1 cellular context compared by ENCODE assay signal in genomic region chr1:3533051-3534048, GRCh38.
TF ChIP-seq lines count a peak whose summit lies in the region.

No MANE protein-coding gene starts in this region.

TF ChIP-seq in K562, 482 proteins besides CTCF, POLR2A, EP300 and RAD21 (continued from another document and continues in another):
- TF ChIP-seq BCLAF1 (IDR thresholded peaks at IDR 0.05; ENCODE audit: borderline replicate concordance in 1 of 2, control insufficient read depth in 1 of 2, low read depth in 2 of 2, low read length in 1 of 2), result no peak
- TF ChIP-seq KLF13 (tag; IDR thresholded peaks at IDR 0.05; ENCODE audit: borderline replicate concordance, low read depth), result no peak
- no peak for TF ChIP-seq SMAD2 (IDR thresholded peaks at IDR 0.05; ENCODE audit: low read depth, low read length)
- TF ChIP-seq MED1 (CRISPR knock-in tag; IDR thresholded peaks at IDR 0.05; ENCODE audit: borderline replicate concordance), result no peak
- TF ChIP-seq SP2 (IDR thresholded peaks at IDR 0.05; ENCODE audit: extremely low read depth, low read depth, low read length, poor library complexity, severe bottlenecking), result no peak
- TF ChIP-seq SMAD4 (CRISPR knock-in tag; conservative IDR thresholded peaks at IDR 0.05), result no peak
- no peak for TF ChIP-seq ZNF124 (CRISPR knock-in tag; IDR thresholded peaks at IDR 0.05)
- TF ChIP-seq MAZ (CRISPR knock-in tag; conservative IDR thresholded peaks at IDR 0.05 in 1 of 2, IDR thresholded peaks at IDR 0.05 in 1 of 2), result no peak
- TF ChIP-seq BCL6 (CRISPR knock-in tag; IDR thresholded peaks at IDR 0.05), result no peak
- no peak for TF ChIP-seq RNF219 (CRISPR knock-in tag; IDR thresholded peaks at IDR 0.05)
- no peak for TF ChIP-seq POLR2AphosphoS2 (IDR thresholded peaks at IDR 0.05; ENCODE audit: low read length)
- no peak for TF ChIP-seq ZC3H4 (CRISPR knock-in tag; IDR thresholded peaks at IDR 0.05; ENCODE audit: borderline replicate concordance)
- TF ChIP-seq FOS (IDR thresholded peaks at IDR 0.05; ENCODE audit: extremely low read depth, insufficient read length), result no peak
- no peak for TF ChIP-seq STAT6 (CRISPR knock-in tag; IDR thresholded peaks at IDR 0.05)
- no peak for TF ChIP-seq POU5F1 (IDR thresholded peaks at IDR 0.05; ENCODE audit: borderline replicate concordance, low read depth, low read length, partially characterized antibody)
- TF ChIP-seq XRCC5 (IDR thresholded peaks at IDR 0.05; ENCODE audit: low read depth, low read length), result no peak
- no peak for TF ChIP-seq TEAD4 (IDR thresholded peaks at IDR 0.05; ENCODE audit: low read length)
- TF ChIP-seq TEAD4 (CRISPR knock-in tag; IDR thresholded peaks at IDR 0.05; ENCODE audit: borderline replicate concordance), result no peak
- no peak for TF ChIP-seq MNT (conservative IDR thresholded peaks at IDR 0.05)
- TF ChIP-seq RBM15 (IDR thresholded peaks at IDR 0.05; ENCODE audit: insufficient read depth, low read length), result no peak
- TF ChIP-seq UBTF (IDR thresholded peaks at IDR 0.05; ENCODE audit: borderline replicate concordance in 1 of 2, low read depth in 2 of 2, low read length in 2 of 2), result peak in 1 of 2 experiments; percentile 72; a peak in 1 of 4 replicates
- no peak for TF ChIP-seq ZNF224 (CRISPR knock-in tag; IDR thresholded peaks at IDR 0.05)
- peak; percentile 87 for TF ChIP-seq ZNF764 (CRISPR knock-in tag; IDR thresholded peaks at IDR 0.05; ENCODE audit: low read depth)
- no peak for TF ChIP-seq OTX1 (CRISPR knock-in tag; IDR thresholded peaks at IDR 0.05)
- TF ChIP-seq SRF (CRISPR knock-in tag; IDR thresholded peaks at IDR 0.05), result no peak
- TF ChIP-seq PCBP1 (IDR thresholded peaks at IDR 0.05; ENCODE audit: low read depth, low read length, poor library complexity, severe bottlenecking), result no peak
- TF ChIP-seq GABPB1 (CRISPR knock-in tag; IDR thresholded peaks at IDR 0.05), result no peak
- TF ChIP-seq ZFP36 (IDR thresholded peaks at IDR 0.05; ENCODE audit: low read depth, low read length, partially characterized antibody), result no peak
- no peak for TF ChIP-seq ZNF143 (CRISPR knock-in tag; IDR thresholded peaks at IDR 0.05)
- no peak for TF ChIP-seq ELK1 (CRISPR knock-in tag; IDR thresholded peaks at IDR 0.05)
- TF ChIP-seq PPARD (CRISPR knock-in tag; IDR thresholded peaks at IDR 0.05), result no peak
- TF ChIP-seq E2F6 (IDR thresholded peaks at IDR 0.05; ENCODE audit: borderline replicate concordance in 1 of 2, extremely low read depth in 1 of 2, insufficient read depth in 1 of 2, insufficient read length in 1 of 2, low read depth in 1 of 2, low read length in 1 of 2, poor library complexity in 1 of 2, severe bottlenecking in 1 of 2), result no peak
- no peak for TF ChIP-seq THRAP3 (IDR thresholded peaks at IDR 0.05; ENCODE audit: borderline replicate concordance)
- TF ChIP-seq ZC3H11A (IDR thresholded peaks at IDR 0.05; ENCODE audit: low read depth, low read length), result no peak
- TF ChIP-seq ZNF318 (IDR thresholded peaks at IDR 0.05; ENCODE audit: borderline replicate concordance in 1 of 2, low read depth in 1 of 2), result no peak
- TF ChIP-seq SMC3 (conservative IDR thresholded peaks at IDR 0.05; ENCODE audit: insufficient read depth, low read depth, low read length), result 0 out of 2 replicates have a peak, but pooled peaks have one; percentile 1
- TF ChIP-seq MAFK (IDR thresholded peaks at IDR 0.05; ENCODE audit: low read length), result no peak
